Comparison of ENCODE assay signal across 13 cellular contexts in the genomic region with DNA sequence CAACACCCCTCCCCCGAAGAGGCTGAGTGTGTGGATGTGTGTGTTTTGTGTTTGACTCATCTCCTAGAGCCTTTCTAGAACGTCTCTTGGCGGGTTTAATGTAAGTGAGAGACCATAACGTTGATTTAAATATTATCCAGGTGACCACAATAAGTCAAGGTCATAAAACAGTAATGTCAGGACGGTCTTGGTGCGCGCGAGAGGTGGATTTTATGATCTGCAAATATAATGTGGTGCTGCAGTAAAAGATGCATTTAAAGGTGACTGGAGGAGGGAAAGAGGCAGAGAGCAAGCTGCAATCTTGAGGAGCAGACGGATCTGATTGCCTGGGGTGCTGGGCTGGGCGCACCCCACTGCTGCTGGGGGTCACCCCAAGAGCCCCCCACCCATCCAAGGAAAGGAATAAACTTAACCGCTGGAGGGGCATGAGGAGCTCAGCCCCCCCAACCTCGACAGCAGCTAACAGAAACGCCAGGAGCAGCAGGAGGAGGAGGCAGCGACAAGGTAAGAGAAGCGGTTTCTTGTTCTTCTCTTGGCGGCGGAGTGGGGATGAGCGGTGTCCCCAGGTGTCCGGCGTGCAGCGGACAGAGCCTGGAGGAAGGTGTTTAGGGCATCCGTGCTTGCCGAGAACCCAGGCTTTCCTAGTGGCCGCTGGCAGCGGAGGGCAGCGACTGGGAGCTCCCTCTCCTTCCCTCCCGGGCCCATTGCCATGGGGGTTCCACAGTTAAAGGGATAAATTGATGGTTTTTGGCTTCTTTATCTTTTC. TPM values are rescaled to one million over a fixed set of nuclear protein-coding genes. Genes with fewer than 3 reads are reported as not detected.
A peak's percentile ranks its signal among the peaks of the same experiment; 100 is the strongest.
DNase-seq lines count a peak whose midpoint lies in the region; FAIRE-seq and TF ChIP-seq lines count a peak whose summit lies in the region.
"Had no signal": no experiment of that assay in that cellular context is flagged by ENCODE, and none has a peak within 500 bp of the region (broad histone marks: within the 10 kb centered on the region; RNA-seq: fewer than 3 reads in every experiment).

No MANE protein-coding gene starts in this region.

- no peak for DNase-seq in HEK293T (ENCODE audit: extremely low spot score)
- peak; percentile 63 for DNase-seq in NCI-H748 (lab: John Stamatoyannopoulos, UW; ENCODE audit: unreplicated experiment)
- peak; percentile 63 for DNase-seq in kidney
- no peak for DNase-seq in activated CD4-positive, alpha-beta T cell treated with anti-CD3 and anti-CD28 coated beads, Interleukin-2, amount 50 U/mL, for 48 hours
- no peak for DNase-seq in cortex of kidney (lab: John Stamatoyannopoulos, UW)
- no peak for DNase-seq in middle frontal gyrus (ENCODE audit: extremely low spot score, low spot score)
- DNase-seq: activated CD4-positive, alpha-beta T cell treated with anti-CD3 and anti-CD28 coated beads, Interleukin-2, amount 50 U/mL, for 4 hours; CD8-positive, alpha-beta memory T cell; foreskin keratinocyte; H9; naive B cell had no signal

- H3K27me3 ChIP-seq in skeletal muscle tissue (ENCODE audit: control insufficient read depth in 3 of 3, insufficient read depth in 3 of 3, low read length in 3 of 3), result peaks cover 4 to 21% (median 5%) of the 10 kb centered on the region in 3 donors
- H3K27me3 ChIP-seq: foreskin keratinocyte had no signal

- no peak for TF ChIP-seq CTCF in kidney (IDR thresholded peaks at IDR 0.05; ENCODE audit: borderline replicate concordance, extremely low read depth, insufficient read depth)

- H3K9ac ChIP-seq in kidney (ENCODE audit: low read length in 2 of 2) (peak overlapping the region; percentile 45 to 75), skeletal muscle tissue (ENCODE audit: low read depth in 1 of 3, low read length in 3 of 3) (peak overlapping the region; percentile 34 to 81 (median 71))

- no peaks in the 10 kb centered on the region for H3K9me3 ChIP-seq in kidney (ENCODE audit: control insufficient read depth in 1 of 2, low read length in 2 of 2)
- H3K9me3 ChIP-seq in skeletal muscle tissue (ENCODE audit: control insufficient read depth in 3 of 3, low read length in 3 of 3), result no peaks in the 10 kb centered on the region
- H3K9me3 ChIP-seq: right atrium auricular region had no signal

- POLR2A ChIA-PET in HEK293T (lab: Yijun Ruan, JAX), result interaction anchor here (0.7 to 2.2 kb wide), 8 partner anchors 10 to 62 kb away, joined by 3 to 12 read pairs (median 4); partner anchors contain the start of genes HOXC13, HOXC8 and HOXC9

- no peak for FAIRE-seq in kidney (lab: Jason Lieb, UNC)

- H3K36me3 ChIP-seq in kidney (ENCODE audit: control insufficient read depth in 1 of 2, insufficient read depth in 2 of 2, low read length in 2 of 2) (no peaks in the 10 kb centered on the region), skeletal muscle tissue (ENCODE audit: control insufficient read depth in 3 of 3, insufficient read depth in 3 of 3, low read length in 3 of 3) (no peaks in the 10 kb centered on the region)
- H3K36me3 ChIP-seq: right atrium auricular region had no signal

- H3K4me1 ChIP-seq in kidney (ENCODE audit: control insufficient read depth in 1 of 2, insufficient read depth in 1 of 2, low read depth in 1 of 2, low read length in 2 of 2) (peaks cover 20 to 35% of the 10 kb centered on the region in 2 donors), skeletal muscle tissue (ENCODE audit: control insufficient read depth in 3 of 3, insufficient read depth in 3 of 3, low read length in 3 of 3) (peaks cover 72 to 91% (median 74%) of the 10 kb centered on the region in 3 donors)

- peak overlapping the region; percentile 39 to 86 for H3K4me3 ChIP-seq in kidney (ENCODE audit: low read length in 2 of 2)
- H3K4me3 ChIP-seq in skeletal muscle tissue (ENCODE audit: low read length in 3 of 3), result peak overlapping the region; percentile 42 to 72 (median 67)
- H3K4me3 ChIP-seq: right atrium auricular region had no signal

- CTCF ChIA-PET in HEK293T (lab: Yijun Ruan, JAX), result interaction anchor here (0.6 to 1.8 kb wide), 8 partner anchors 10 to 369 kb away, joined by 3 to 6 read pairs (median 4); partner anchors contain the start of gene HOXC9

- intact Hi-C loops in kidney (cut with DNase I), result no loop called here

- H3K27ac ChIP-seq in kidney (ENCODE audit: low read depth in 2 of 2, low read length in 2 of 2), result peak overlapping the region; percentile 72 to 83
- H3K27ac ChIP-seq in skeletal muscle tissue (ENCODE audit: low read depth, low read length), result peak overlapping the region; percentile 100
- H3K27ac ChIP-seq: foreskin keratinocyte, right atrium auricular region had no signal

TF ChIP-seq in HEK293T, 16 proteins besides CTCF, POLR2A, EP300 and RAD21:
- TF ChIP-seq ELF4 (IDR thresholded peaks at IDR 0.05) (no peak), L3MBTL2 (conservative IDR thresholded peaks at IDR 0.05) (no peak; the same call in 1 of the 2 replicates), CTBP1 (IDR thresholded peaks at IDR 0.05; ENCODE audit: borderline replicate concordance) (peak; percentile 70), FOXM1 (IDR thresholded peaks at IDR 0.05; ENCODE audit: borderline replicate concordance) (no peak)

RNA-seq across cellular contexts. Expression of gene HOXC10, which starts 5.5 kb away (rescaled TPM):
- total RNA-seq in kidney (50.7 TPM), skeletal muscle tissue (3.7 TPM)
- 49.7 TPM for polyA plus RNA-seq in kidney (ENCODE audit: insufficient read depth, low read depth, low replicate concordance)
- total RNA-seq: CD8-positive, alpha-beta memory T cell; H9; right atrium auricular region had no signal
- polyA plus RNA-seq: CD8-positive, alpha-beta memory T cell had no signal

RNA-seq across cellular contexts. Expression of gene HOXC9, which starts 9.5 kb away (rescaled TPM):
- 16.5 TPM for total RNA-seq in kidney
- polyA plus RNA-seq in kidney (ENCODE audit: insufficient read depth, low read depth, low replicate concordance), result 11.7 TPM
- 4.2 TPM for total RNA-seq in skeletal muscle tissue
- total RNA-seq: CD8-positive, alpha-beta memory T cell; H9; right atrium auricular region had no signal
- polyA plus RNA-seq: CD8-positive, alpha-beta memory T cell had no signal

RNA-seq across cellular contexts. Expression of gene HOTAIR, which starts 15.7 kb away (rescaled TPM):
- total RNA-seq in kidney, result 0.76 TPM
- 0.52 TPM for polyA plus RNA-seq in kidney (ENCODE audit: insufficient read depth, low read depth, low replicate concordance)
- total RNA-seq in skeletal muscle tissue, result 2.1 TPM
- total RNA-seq: CD8-positive, alpha-beta memory T cell; H9; right atrium auricular region had no signal
- polyA plus RNA-seq: CD8-positive, alpha-beta memory T cell had no signal

RNA-seq across cellular contexts. Expression of gene HOXC11, which starts 17.6 kb away (rescaled TPM):
- 1.4 TPM for total RNA-seq in kidney
- polyA plus RNA-seq in kidney (ENCODE audit: insufficient read depth, low read depth, low replicate concordance), result 0.75 TPM
- total RNA-seq in skeletal muscle tissue, result 0.52 TPM
- total RNA-seq: CD8-positive, alpha-beta memory T cell; H9; right atrium auricular region had no signal
- polyA plus RNA-seq: CD8-positive, alpha-beta memory T cell had no signal

RNA-seq across cellular contexts. Expression of gene HOXC8, which starts 18.3 kb away (rescaled TPM):
- total RNA-seq in kidney (9.0 TPM), skeletal muscle tissue (0.52 TPM)
- polyA plus RNA-seq in kidney (ENCODE audit: insufficient read depth, low read depth, low replicate concordance), result 2.1 TPM
- total RNA-seq: CD8-positive, alpha-beta memory T cell; H9; right atrium auricular region had no signal
- polyA plus RNA-seq: CD8-positive, alpha-beta memory T cell had no signal

Comparison
In these comparisons a context has a peak if more than half of its experiments do, and no peak if none do; other contexts are left out.
1. DNase-seq: peak in NCI-H748 (single experiment) and kidney (single experiment); none in HEK293T (single experiment), activated CD4-positive, alpha-beta T cell treated with anti-CD3 and anti-CD28 coated beads, Interleukin-2, amount 50 U/mL, for 48 hours (0 of 2), cortex of kidney (single experiment) and middle frontal gyrus (single experiment).
2. RNA of gene HOXC10, which starts 5.5 kb away (total RNA-seq): 50.7 TPM in kidney (single experiment); 3.7 TPM in skeletal muscle tissue (single experiment); every median in the first group is over 10 times any median in the second.